In genomic region chr4:54217642-54218486, GRCh38 we compare ENCODE assay signal across 1 cellular context.
A peak's percentile ranks its signal among the peaks of the same experiment; 100 is the strongest.
TF ChIP-seq lines count a peak whose summit lies in the region.

No MANE protein-coding gene starts in this region.

TF ChIP-seq in K562, 482 proteins besides CTCF, POLR2A, EP300 and RAD21 (continued from another document and continues in another):
- no peak for TF ChIP-seq MNT (conservative IDR thresholded peaks at IDR 0.05)
- no peak for TF ChIP-seq RUNX1 (IDR thresholded peaks at IDR 0.05; ENCODE audit: low read depth)
- TF ChIP-seq ZNF431 (CRISPR knock-in tag; IDR thresholded peaks at IDR 0.05), result no peak
- TF ChIP-seq ZFP1 (CRISPR knock-in tag; IDR thresholded peaks at IDR 0.05), result no peak
- no peak for TF ChIP-seq XRCC3 (IDR thresholded peaks at IDR 0.05)
- TF ChIP-seq KDM1A (IDR thresholded peaks at IDR 0.05), result no peak
- no peak for TF ChIP-seq E2F3 (CRISPR knock-in tag; IDR thresholded peaks at IDR 0.05)
- no peak for TF ChIP-seq HLTF (IDR thresholded peaks at IDR 0.05)
- TF ChIP-seq ETV5 (CRISPR knock-in tag; IDR thresholded peaks at IDR 0.05; ENCODE audit: low read depth), result no peak
- TF ChIP-seq ZBTB11 (CRISPR knock-in tag; IDR thresholded peaks at IDR 0.05), result no peak
- no peak for TF ChIP-seq GTF2A2 (tag; IDR thresholded peaks at IDR 0.05)
- TF ChIP-seq STAG1 (CRISPR knock-in tag; IDR thresholded peaks at IDR 0.05; ENCODE audit: borderline replicate concordance), result peak; percentile 61; the same call in 1 of the 2 replicates
- no peak for TF ChIP-seq ZNF24 (IDR thresholded peaks at IDR 0.05)
- TF ChIP-seq SAFB (IDR thresholded peaks at IDR 0.05; ENCODE audit: borderline replicate concordance, low read depth, low read length), result no peak
- no peak for TF ChIP-seq SOX6 (IDR thresholded peaks at IDR 0.05)
- TF ChIP-seq SMC3 (conservative IDR thresholded peaks at IDR 0.05; ENCODE audit: insufficient read depth, low read depth, low read length), result peak; percentile 79
- TF ChIP-seq ZNF609 (CRISPR knock-in tag; IDR thresholded peaks at IDR 0.05; ENCODE audit: borderline replicate concordance), result no peak
- TF ChIP-seq ZNF12 (CRISPR knock-in tag; IDR thresholded peaks at IDR 0.05), result no peak
- TF ChIP-seq POLR3G (IDR thresholded peaks at IDR 0.05; ENCODE audit: extremely low read depth, insufficient read length, insufficient replicate concordance), result no peak
- TF ChIP-seq MXI1 (IDR thresholded peaks at IDR 0.05; ENCODE audit: low read depth, low read length), result no peak
- TF ChIP-seq ZNF280A (IDR thresholded peaks at IDR 0.05; ENCODE audit: low read depth, partially characterized antibody), result no peak
- no peak for TF ChIP-seq SREBF1 (IDR thresholded peaks at IDR 0.05; ENCODE audit: borderline replicate concordance, low read depth, low read length)
- TF ChIP-seq ZFPM2 (CRISPR knock-in tag; IDR thresholded peaks at IDR 0.05), result no peak
- no peak for TF ChIP-seq LCOR (CRISPR knock-in tag; IDR thresholded peaks at IDR 0.05)
- TF ChIP-seq ZNF75A (CRISPR knock-in tag; IDR thresholded peaks at IDR 0.05), result no peak
- TF ChIP-seq BCL6 (CRISPR knock-in tag; IDR thresholded peaks at IDR 0.05), result no peak
- TF ChIP-seq SPI1 (IDR thresholded peaks at IDR 0.05; ENCODE audit: borderline replicate concordance, low read depth, low read length), result no peak
- TF ChIP-seq MBD1 (CRISPR knock-in tag; IDR thresholded peaks at IDR 0.05), result no peak
- no peak for TF ChIP-seq FOXA1 (IDR thresholded peaks at IDR 0.05; ENCODE audit: borderline replicate concordance)
- TF ChIP-seq PREB (CRISPR knock-in tag; IDR thresholded peaks at IDR 0.05), result no peak
- no peak for TF ChIP-seq LEF1 (IDR thresholded peaks at IDR 0.05)
- TF ChIP-seq ZNF583 (CRISPR knock-in tag; IDR thresholded peaks at IDR 0.05), result no peak
- TF ChIP-seq KDM4B (IDR thresholded peaks at IDR 0.05; ENCODE audit: borderline replicate concordance in 2 of 2, low read depth in 1 of 2), result no peak
- TF ChIP-seq KHSRP (IDR thresholded peaks at IDR 0.05), result no peak
- TF ChIP-seq PHF20 (IDR thresholded peaks at IDR 0.05; ENCODE audit: partially characterized antibody), result no peak
- TF ChIP-seq RREB1 (CRISPR knock-in tag; IDR thresholded peaks at IDR 0.05), result no peak
- peak in 1 of 2 experiments; percentile 63; a peak in 1 of 4 replicates for TF ChIP-seq SRF (CRISPR knock-in tag; IDR thresholded peaks at IDR 0.05)
- no peak for TF ChIP-seq NCOA6 (IDR thresholded peaks at IDR 0.05)
- TF ChIP-seq ATF1 (CRISPR knock-in tag; IDR thresholded peaks at IDR 0.05), result no peak
- TF ChIP-seq ATF1 (tag; IDR thresholded peaks at IDR 0.05), result 0 out of 2 replicates have a peak, but pooled peaks have one; percentile 15
- TF ChIP-seq ZSCAN29 (IDR thresholded peaks at IDR 0.05), result peak; percentile 53; the same call in 1 of the 2 replicates
- TF ChIP-seq ZNF589 (CRISPR knock-in tag; IDR thresholded peaks at IDR 0.05; ENCODE audit: low read depth), result no peak
- no peak for TF ChIP-seq DIDO1 (tag; IDR thresholded peaks at IDR 0.05; ENCODE audit: low read depth)
- TF ChIP-seq RB1 (IDR thresholded peaks at IDR 0.05; ENCODE audit: low read depth), result 0 out of 2 replicates have a peak, but pooled peaks have one; percentile 27
- no peak for TF ChIP-seq NONO (IDR thresholded peaks at IDR 0.05; ENCODE audit: low read depth in 2 of 2, low read length in 1 of 2)
- TF ChIP-seq ZNF445 (CRISPR knock-in tag; IDR thresholded peaks at IDR 0.05; ENCODE audit: low read depth), result no peak
